8 cellular contexts compared by ENCODE assay signal in the genomic region with DNA sequence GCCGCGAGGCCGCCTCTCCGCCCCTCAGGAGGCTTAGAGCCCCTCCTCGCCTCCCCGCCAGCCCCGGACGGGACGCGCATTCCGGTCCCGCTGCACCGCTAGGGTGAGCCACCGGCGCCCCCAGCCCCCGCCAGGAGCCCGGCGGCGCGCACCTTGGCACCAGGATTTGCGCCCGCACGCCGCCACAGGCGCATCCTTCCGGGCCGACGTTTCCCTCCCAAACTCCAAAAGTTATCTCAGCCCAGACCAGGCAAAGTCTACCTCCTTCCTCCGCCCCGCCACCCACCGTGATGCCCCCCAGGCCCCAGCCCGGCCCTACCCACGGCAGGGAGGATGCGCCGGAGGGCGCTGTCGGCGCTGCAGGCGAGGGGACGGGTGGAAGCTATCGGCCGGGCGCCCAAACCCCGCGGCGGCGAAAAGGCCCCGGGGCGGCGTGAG.
DNase-seq lines count a peak whose midpoint lies in the region; ATAC-seq and TF ChIP-seq lines count a peak whose summit lies in the region.

No MANE protein-coding gene starts in this region.

- H3K4me3 ChIP-seq in GM08714 (ENCODE audit: low read length) (peak overlapping the region; percentile 60), astrocyte of the cerebellum (ENCODE audit: low read depth, low read length) (peak overlapping the region; percentile 53)

- peak; percentile 9 for TF ChIP-seq CTCF in astrocyte of the cerebellum (IDR thresholded peaks at IDR 0.05; ENCODE audit: low read depth, low read length, missing control alignments)

- ATAC-seq in GM21360 (IDR thresholded peaks at IDR 0.05; ENCODE audit: unreplicated experiment), result no peak

- in situ Hi-C loops in astrocyte of the cerebellum (cut with HindIII; ENCODE audit: low sequenced_read_pairs), result no loop called here

- DNase-seq in NCI-H69 (lab: John Stamatoyannopoulos, UW) (peak; percentile 59), astrocyte of the cerebellum (ENCODE audit: low read depth) (no peak), iPS-NIHi11 (ENCODE audit: low spot score) (peak; percentile 50), HPDE6-E6E7 (ENCODE audit: extremely low spot score) (no peak), NCI-H446 treated with DMSO at 0.1 percent for 48 hours (lab: John Stamatoyannopoulos, UW) (no peak)
- peak; percentile 2 for DNase-seq in stimulated activated CD4-positive, alpha-beta T cell treated with anti-CD3 and anti-CD28 coated beads, Interleukin-1b, Interleukin-23, amount 100 ng/mL, for 48 hours

Comparison
In these comparisons a context has a peak if more than half of its experiments do, and no peak if none do; other contexts are left out.
1. DNase-seq: peak in NCI-H69 (single experiment), iPS-NIHi11 (single experiment) and stimulated activated CD4-positive, alpha-beta T cell treated with anti-CD3 and anti-CD28 coated beads, Interleukin-1b, Interleukin-23, amount 100 ng/mL, for 48 hours (single experiment); none in astrocyte of the cerebellum (single experiment), HPDE6-E6E7 (single experiment) and NCI-H446 treated with DMSO at 0.1 percent for 48 hours (single experiment).